In the genomic region with DNA sequence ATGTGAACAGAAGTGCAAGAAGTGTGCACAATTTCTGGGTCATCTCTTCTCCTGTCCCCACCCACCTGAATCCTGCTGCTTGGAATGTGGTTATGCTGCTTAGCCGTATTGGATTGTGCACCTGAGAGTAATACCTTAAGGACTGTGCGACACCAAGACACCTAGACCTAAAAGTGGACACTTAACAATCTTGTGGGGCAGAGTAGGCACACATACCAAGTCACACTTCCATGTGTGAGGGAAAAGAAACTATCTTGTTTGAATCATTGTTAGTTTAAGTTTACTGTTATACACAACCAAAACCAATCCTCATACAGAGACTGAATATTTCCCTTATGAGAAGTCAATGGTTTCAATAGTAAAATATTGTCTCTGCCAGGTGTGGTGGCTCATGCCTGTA, we compare ENCODE assay signal across 13 cellular contexts.
DNase-seq lines count a peak whose midpoint lies in the region; ATAC-seq, FAIRE-seq and TF ChIP-seq lines count a peak whose summit lies in the region.
"Had no signal": no experiment of that assay in that cellular context is flagged by ENCODE, and none has a peak within 500 bp of the region (broad histone marks: within the 10 kb centered on the region; RNA-seq: fewer than 3 reads in every experiment).

No MANE protein-coding gene starts in this region.

- H3K27me3 ChIP-seq in PC-3 (ENCODE audit: low read length) (no peaks in the 10 kb centered on the region), lower lobe of right lung (ENCODE audit: low read depth) (no peaks in the 10 kb centered on the region), testis (no peaks in the 10 kb centered on the region)
- H3K27me3 ChIP-seq: BLaER1 treated with 17β-estradiol and CSF1 and Interleukin-3, amounts not matched to agents 10 nM and 100 nM had no signal

- H2AFZ ChIP-seq in PC-3 (ENCODE audit: low read length), result no peak overlapping the region

- WGBS in testis, 2 donors, result 90 to 93% methylated on average over 2 of the region's 2 CpGs

- peaks cover 9% of the 10 kb centered on the region; the same call in 1 of the 2 replicates for H3K4me1 ChIP-seq in PC-3 (ENCODE audit: insufficient read depth, low read length)
- peaks cover 33% of the 10 kb centered on the region for H3K4me1 ChIP-seq in lower lobe of right lung
- H3K4me1 ChIP-seq in testis, result peaks cover 26% of the 10 kb centered on the region

- BruUV-seq in PC-3 (replicated peaks; lab: Mats Ljungman, UMichigan), result no TSS peak

- TF ChIP-seq POLR2A in H54 (IDR thresholded peaks at IDR 0.05; ENCODE audit: low read depth, low read length) (no peak), testis (IDR thresholded peaks at IDR 0.05) (no peak)

- H3K36me3 ChIP-seq in PC-3 (ENCODE audit: low read depth, low read length) (no peaks in the 10 kb centered on the region), lower lobe of right lung (no peaks in the 10 kb centered on the region), testis (ENCODE audit: low read depth, missing control alignments) (no peaks in the 10 kb centered on the region)

- H3K27ac ChIP-seq in PC-3 (ENCODE audit: low read length) (no peak overlapping the region), lower lobe of right lung (peak overlapping the region; percentile 64), testis (no peak overlapping the region)

- no peak for FAIRE-seq in H54 (lab: Jason Lieb, UNC)

- DNase-seq in PC-3 (peak; percentile 37), lower lobe of right lung (no peak), H54 (ENCODE audit: insufficient read length, low spot score) (no peak), testis (no peak), NCI-H1417 (lab: John Stamatoyannopoulos, UW) (no peak)
- DNase-seq: activated CD8-positive, alpha-beta memory T cell treated with anti-CD3 and anti-CD28 coated beads for 24 hours; GF-D8; NCI-H2029; right cardiac atrium had no signal

- H3K4me2 ChIP-seq in PC-3 (ENCODE audit: low read length), result no peak overlapping the region

- H4K20me1 ChIP-seq in PC-3 (ENCODE audit: low read length), result no peaks in the 10 kb centered on the region

- H3K9me3 ChIP-seq in PC-3 (ENCODE audit: low read length), result no peaks in the 10 kb centered on the region
- H3K9me3 ChIP-seq in lower lobe of right lung, result no peaks in the 10 kb centered on the region
- no peaks in the 10 kb centered on the region for H3K9me3 ChIP-seq in testis

- TF ChIP-seq CTCF in PC-3 (conservative IDR thresholded peaks at IDR 0.05; ENCODE audit: low read depth, low read length) (no peak), lower lobe of right lung (IDR thresholded peaks at IDR 0.05) (no peak), testis (IDR thresholded peaks at IDR 0.05) (no peak)

- POLR2A ChIA-PET in PC-3 (lab: Charles Lee; ENCODE audit: unreplicated experiment), result no interaction called here

- H3K9me2 ChIP-seq in PC-3 (replicated peaks; ENCODE audit: low read length), result no peaks in the 10 kb centered on the region

- H3K9ac ChIP-seq in PC-3 (ENCODE audit: low read length), result no peak overlapping the region

- CTCF ChIA-PET in PC-3 (lab: Charles Lee), result no interaction called here

- H3K79me2 ChIP-seq in PC-3 (ENCODE audit: low read length), result no peaks in the 10 kb centered on the region

- H3K4me3 ChIP-seq in PC-3 (ENCODE audit: low read length) (no peak overlapping the region), lower lobe of right lung (no peak overlapping the region), testis (no peak overlapping the region)
- H3K4me3 ChIP-seq: BLaER1 treated with 17β-estradiol and CSF1 and Interleukin-3, amounts not matched to agents 10 nM and 100 nM had no signal

- ATAC-seq in GM18858 (IDR thresholded peaks at IDR 0.05; ENCODE audit: unreplicated experiment) (peak; percentile 37), GM21723 (IDR thresholded peaks at IDR 0.05; ENCODE audit: unreplicated experiment) (peak; percentile 44), PC-3 (peak; percentile 47), lower lobe of right lung (peak; percentile 62 to 72), HG02973 (IDR thresholded peaks at IDR 0.05; ENCODE audit: unreplicated experiment) (no peak)
- ATAC-seq: right cardiac atrium had no signal

- H3F3A ChIP-seq in PC-3 (ENCODE audit: low read length, unreplicated experiment), result no peaks in the 10 kb centered on the region

- intact Hi-C loops in PC-3 (cut with micrococcal nuclease), result loop anchor here (10.0 kb wide), 1 partner anchor 246 kb away; no protein-coding TSS in a partner anchor
- intact Hi-C loops in lower lobe of right lung (cut with DNase I), result no loop called here
- intact Hi-C loops in testis (cut with DNase I; ENCODE audit: low total_unique reads), result loop anchor here (10.0 kb wide), 1 partner anchor 266 kb away; no protein-coding TSS in a partner anchor
